ENCODE assay signal across 23 cellular contexts in genomic region chr5:150057996-150058395, GRCh38. TPM values are rescaled to one million over a fixed set of nuclear protein-coding genes. Genes with fewer than 3 reads are reported as not detected.
DNase-seq lines count a peak whose midpoint lies in the region; ATAC-seq, FAIRE-seq and TF ChIP-seq lines count a peak whose summit lies in the region.
"Had no signal": no experiment of that assay in that cellular context is flagged by ENCODE, and none has a peak within 500 bp of the region (broad histone marks: within the 10 kb centered on the region; RNA-seq: fewer than 3 reads in every experiment).

No MANE protein-coding gene starts in this region.

- no peaks in the 10 kb centered on the region for H3K9me3 Mint-ChIP-seq in activated CD8-positive, alpha-beta T cell treated with anti-CD3 and anti-CD28 coated beads, Interleukin-2, amount 10 ng/mL, durations not matched to agents 7 days and 5 days (ENCODE audit: insufficient read depth)
- H3K9me3 Mint-ChIP-seq in activated CD8-positive, alpha-beta T cell treated with anti-CD3 and anti-CD28 coated beads for 36 hours = no peaks in the 10 kb centered on the region
- H3K9me3 Mint-ChIP-seq in stimulated activated effector memory CD8-positive, alpha-beta T cell treated with anti-CD3 and anti-CD28 coated beads, Interleukin-12 subunit alpha, Interleukin-12 subunit beta, amount 100 ng/mL, for 72 hours = no peaks in the 10 kb centered on the region
- H3K9me3 Mint-ChIP-seq: activated naive CD4-positive, alpha-beta T cell treated with anti-CD3 and anti-CD28 coated beads, Interleukin-2, amount 50 U/mL, for 24 hours; CD8-positive, alpha-beta T cell; naive B cell had no signal

- intact Hi-C loops in activated CD8-positive, alpha-beta T cell treated with anti-CD3 and anti-CD28 coated beads for 36 hours (cut with micrococcal nuclease) = no loop called here
- intact Hi-C loops in posterior vena cava (cut with DNase I) = no loop called here

- CTCF ChIA-PET in activated CD8-positive, alpha-beta T cell treated with anti-CD3 and anti-CD28 coated beads, Interleukin-2, amount 10 ng/mL, durations not matched to agents 7 days and 5 days (lab: Charles Lee) = interaction anchor here (1.3 kb wide), 1 partner anchor 9 kb away, joined by 3 read pairs; no protein-coding TSS in a partner anchor
- CTCF ChIA-PET in activated CD8-positive, alpha-beta T cell treated with anti-CD3 and anti-CD28 coated beads for 36 hours (lab: Charles Lee) = no interaction called here

- no peak overlapping the region for H3K4me3 ChIP-seq in SJSA1
- H3K4me3 ChIP-seq: GM12878, left ventricle myocardium inferior had no signal

- H3K4me1 ChIP-seq in SJSA1 (replicated peaks) = peaks cover 47% of the 10 kb centered on the region

- H3K27ac ChIP-seq in SJSA1 = peak overlapping the region; percentile 67
- H3K27ac ChIP-seq: foreskin keratinocyte, left ventricle myocardium inferior had no signal

- ATAC-seq in activated CD8-positive, alpha-beta T cell treated with anti-CD3 and anti-CD28 coated beads, Interleukin-2, amount 10 ng/mL, durations not matched to agents 7 days and 5 days = no peak
- ATAC-seq in activated CD8-positive, alpha-beta T cell treated with anti-CD3 and anti-CD28 coated beads for 36 hours = no peak
- ATAC-seq in stimulated activated effector memory CD8-positive, alpha-beta T cell treated with anti-CD3 and anti-CD28 coated beads, Interleukin-12 subunit alpha, Interleukin-12 subunit beta, amount 100 ng/mL, for 72 hours = no peak
- ATAC-seq in HG03521 (IDR thresholded peaks at IDR 0.05; ENCODE audit: unreplicated experiment) = no peak
- ATAC-seq: CD8-positive, alpha-beta T cell had no signal

- H3K27ac Mint-ChIP-seq in activated CD8-positive, alpha-beta T cell treated with anti-CD3 and anti-CD28 coated beads, Interleukin-2, amount 10 ng/mL, durations not matched to agents 7 days and 5 days = peak overlapping the region; percentile 2
- H3K27ac Mint-ChIP-seq in activated CD8-positive, alpha-beta T cell treated with anti-CD3 and anti-CD28 coated beads for 36 hours = no peak overlapping the region
- peak overlapping the region; percentile 35 for H3K27ac Mint-ChIP-seq in stimulated activated effector memory CD8-positive, alpha-beta T cell treated with anti-CD3 and anti-CD28 coated beads, Interleukin-12 subunit alpha, Interleukin-12 subunit beta, amount 100 ng/mL, for 72 hours
- H3K27ac Mint-ChIP-seq: activated naive CD4-positive, alpha-beta T cell treated with anti-CD3 and anti-CD28 coated beads, Interleukin-2, amount 50 U/mL, for 24 hours; CD8-positive, alpha-beta T cell had no signal

- no peaks in the 10 kb centered on the region for H3K27me3 ChIP-seq in SJSA1 (replicated peaks)
- H3K27me3 ChIP-seq: foreskin keratinocyte had no signal

- no peak for TF ChIP-seq CTCF in activated CD8-positive, alpha-beta T cell treated with anti-CD3 and anti-CD28 coated beads for 36 hours (IDR thresholded peaks at IDR 0.05)

- H3K36me3 Mint-ChIP-seq in activated CD8-positive, alpha-beta T cell treated with anti-CD3 and anti-CD28 coated beads, Interleukin-2, amount 10 ng/mL, durations not matched to agents 7 days and 5 days (ENCODE audit: low read depth) = peaks cover 17% of the 10 kb centered on the region
- H3K36me3 Mint-ChIP-seq in activated CD8-positive, alpha-beta T cell treated with anti-CD3 and anti-CD28 coated beads for 36 hours (ENCODE audit: low read depth) = peaks cover 13% of the 10 kb centered on the region
- peaks cover 36% of the 10 kb centered on the region for H3K36me3 Mint-ChIP-seq in stimulated activated effector memory CD8-positive, alpha-beta T cell treated with anti-CD3 and anti-CD28 coated beads, Interleukin-12 subunit alpha, Interleukin-12 subunit beta, amount 100 ng/mL, for 72 hours

- peaks cover 40% of the 10 kb centered on the region for H3K36me3 ChIP-seq in SJSA1

- DNase-seq in activated CD8-positive, alpha-beta T cell treated with anti-CD3 and anti-CD28 coated beads, Interleukin-2, amount 10 ng/mL, durations not matched to agents 7 days and 5 days = no peak
- no peak for DNase-seq in activated CD8-positive, alpha-beta T cell treated with anti-CD3 and anti-CD28 coated beads for 36 hours
- DNase-seq in SJSA1 (ENCODE audit: low read depth in 1 of 2, low spot score in 2 of 2) = no peak
- peak; percentile 74 for DNase-seq in iPS-NIHi7 (ENCODE audit: extremely low spot score)
- no peak for DNase-seq in stimulated activated effector memory CD8-positive, alpha-beta T cell treated with anti-CD3 and anti-CD28 coated beads, Interleukin-12 subunit alpha, Interleukin-12 subunit beta, amount 100 ng/mL, for 72 hours (ENCODE audit: low spot score in 2 of 2)
- no peak for DNase-seq in urothelium cell line (ENCODE audit: low spot score)
- no peak for DNase-seq in posterior vena cava (ENCODE audit: low spot score)
- DNase-seq: activated CD8-positive, alpha-beta memory T cell treated with anti-CD3 and anti-CD28 coated beads, Interleukin-2, amount 50 U/mL, for 48 hours; CD8-positive, alpha-beta T cell; central memory CD4-positive, alpha-beta T cell; left ventricle myocardium inferior; naive B cell; NCI-H1105 treated with DMSO at 0.1 percent for 48 hours; NCI-H2227 treated with DMSO at 0.1 percent for 48 hours; NK-92 treated with Interleukin-12 subunit alpha and Interleukin-12 subunit beta, amount 100 ng/mL, for 24 hours; Right ventricle myocardium superior had no signal

- H3K4me1 Mint-ChIP-seq in activated CD8-positive, alpha-beta T cell treated with anti-CD3 and anti-CD28 coated beads, Interleukin-2, amount 10 ng/mL, durations not matched to agents 7 days and 5 days (ENCODE audit: low read depth) = peaks cover 8% of the 10 kb centered on the region
- peaks cover 4% of the 10 kb centered on the region for H3K4me1 Mint-ChIP-seq in activated CD8-positive, alpha-beta T cell treated with anti-CD3 and anti-CD28 coated beads for 36 hours (ENCODE audit: low read depth)
- peaks cover 13% of the 10 kb centered on the region for H3K4me1 Mint-ChIP-seq in stimulated activated effector memory CD8-positive, alpha-beta T cell treated with anti-CD3 and anti-CD28 coated beads, Interleukin-12 subunit alpha, Interleukin-12 subunit beta, amount 100 ng/mL, for 72 hours
- H3K4me1 Mint-ChIP-seq: activated naive CD4-positive, alpha-beta T cell treated with anti-CD3 and anti-CD28 coated beads, Interleukin-2, amount 50 U/mL, for 24 hours had no signal

- no peaks in the 10 kb centered on the region for H3K27me3 Mint-ChIP-seq in activated CD8-positive, alpha-beta T cell treated with anti-CD3 and anti-CD28 coated beads, Interleukin-2, amount 10 ng/mL, durations not matched to agents 7 days and 5 days (ENCODE audit: low read depth)
- H3K27me3 Mint-ChIP-seq in activated CD8-positive, alpha-beta T cell treated with anti-CD3 and anti-CD28 coated beads for 36 hours = no peaks in the 10 kb centered on the region
- H3K27me3 Mint-ChIP-seq: activated naive CD4-positive, alpha-beta T cell treated with anti-CD3 and anti-CD28 coated beads, Interleukin-2, amount 50 U/mL, for 24 hours; naive B cell had no signal

- H3K9me3 ChIP-seq in SJSA1 (replicated peaks) = no peaks in the 10 kb centered on the region
- H3K9me3 ChIP-seq: left ventricle myocardium inferior had no signal

- POLR2A ChIA-PET in activated CD8-positive, alpha-beta T cell treated with anti-CD3 and anti-CD28 coated beads, Interleukin-2, amount 10 ng/mL, durations not matched to agents 7 days and 5 days (lab: Charles Lee) = no interaction called here
- POLR2A ChIA-PET in activated CD8-positive, alpha-beta T cell treated with anti-CD3 and anti-CD28 coated beads for 36 hours (lab: Charles Lee) = no interaction called here

- no peak overlapping the region for H3K4me3 Mint-ChIP-seq in activated CD8-positive, alpha-beta T cell treated with anti-CD3 and anti-CD28 coated beads, Interleukin-2, amount 10 ng/mL, durations not matched to agents 7 days and 5 days
- no peak overlapping the region for H3K4me3 Mint-ChIP-seq in activated CD8-positive, alpha-beta T cell treated with anti-CD3 and anti-CD28 coated beads for 36 hours
- H3K4me3 Mint-ChIP-seq in stimulated activated effector memory CD8-positive, alpha-beta T cell treated with anti-CD3 and anti-CD28 coated beads, Interleukin-12 subunit alpha, Interleukin-12 subunit beta, amount 100 ng/mL, for 72 hours = no peak overlapping the region
- H3K4me3 Mint-ChIP-seq: activated naive CD4-positive, alpha-beta T cell treated with anti-CD3 and anti-CD28 coated beads, Interleukin-2, amount 50 U/mL, for 24 hours; CD8-positive, alpha-beta T cell had no signal

- FAIRE-seq in urothelium cell line (lab: Jason Lieb, UNC) = no peak
- FAIRE-seq: A204.1, endometrium, GM12878 had no signal

RNA-seq across cellular contexts. Expression of gene CSF1R, which starts 28.4 kb away (rescaled TPM):
- total RNA-seq in activated CD8-positive, alpha-beta T cell treated with anti-CD3 and anti-CD28 coated beads, Interleukin-2, amount 10 ng/mL, durations not matched to agents 7 days and 5 days = not detected
- total RNA-seq in activated CD8-positive, alpha-beta T cell treated with anti-CD3 and anti-CD28 coated beads for 36 hours = not detected
- total RNA-seq in SJSA1 (2014; rRNA removed; shearing (Covaris generic)) = 1.2 TPM in 1 of 2 replicates, not detected in the other
- 10 to 100 TPM; 30.8 to 55.1 TPM for total RNA-seq in posterior vena cava
- total RNA-seq: foreskin keratinocyte, renal cortical epithelial cell had no signal

RNA-seq across cellular contexts. Expression of gene HMGXB3, which starts 57.5 kb away (rescaled TPM):
- total RNA-seq in activated CD8-positive, alpha-beta T cell treated with anti-CD3 and anti-CD28 coated beads, Interleukin-2, amount 10 ng/mL, durations not matched to agents 7 days and 5 days = 10 to 100 TPM; 36.5 to 37.5 TPM
- total RNA-seq in activated CD8-positive, alpha-beta T cell treated with anti-CD3 and anti-CD28 coated beads for 36 hours = 10 to 100 TPM; 30.4 to 32.6 TPM
- total RNA-seq in SJSA1 (2014; rRNA removed; shearing (Covaris generic)) = 46.6 and 65.8 TPM in 2 replicates
- 10 to 100 TPM; 23.7 to 24.2 TPM for total RNA-seq in posterior vena cava

RNA-seq across cellular contexts. Expression of gene TIGD6, which starts 57.5 kb away (rescaled TPM):
- total RNA-seq in activated CD8-positive, alpha-beta T cell treated with anti-CD3 and anti-CD28 coated beads, Interleukin-2, amount 10 ng/mL, durations not matched to agents 7 days and 5 days = 1 to 10 TPM; 1.1 to 1.4 TPM
- total RNA-seq in activated CD8-positive, alpha-beta T cell treated with anti-CD3 and anti-CD28 coated beads for 36 hours = 1 to 10 TPM; 1.2 to 2.2 TPM
- total RNA-seq in SJSA1 (2014; rRNA removed; shearing (Covaris generic)) = 5.3 and 10.0 TPM in 2 replicates
- 1 to 10 TPM; 3.8 to 4.7 TPM for total RNA-seq in posterior vena cava

Comparison
In these comparisons a context has a peak if more than half of its experiments do, and no peak if none do; other contexts are left out.
1. RNA of gene CSF1R, which starts 28.4 kb away (total RNA-seq): 30.8 to 55.1 TPM in posterior vena cava; 1.2 TPM in SJSA1, not detected in activated CD8-positive, alpha-beta T cell treated with anti-CD3 and anti-CD28 coated beads for 36 hours and not detected in activated CD8-positive, alpha-beta T cell treated with anti-CD3 and anti-CD28 coated beads, Interleukin-2, amount 10 ng/mL, durations not matched to agents 7 days and 5 days; every median in the first group is over 10 times any median in the second.